12 cellular contexts compared by ENCODE assay signal in genomic region chr12:10919809-10920208, GRCh38. TPM values are rescaled to one million over a fixed set of nuclear protein-coding genes. Genes with fewer than 3 reads are reported as not detected.
"Had no signal": no experiment of that assay in that cellular context is flagged by ENCODE, and none has a peak within 500 bp of the region (broad histone marks: within the 10 kb centered on the region; RNA-seq: fewer than 3 reads in every experiment).

No MANE protein-coding gene starts in this region.

- H3K27ac Mint-ChIP-seq: HFFc6, IgD-negative memory B cell had no signal

- H3K27me3 Mint-ChIP-seq: IgD-negative memory B cell had no signal

- H3K4me1 Mint-ChIP-seq: IgD-negative memory B cell had no signal

- H3K9me3 ChIP-seq: HAP-1 had no signal

- DNase-seq: GOT3, H7, HFFc6, Karpas-422, KBM-7 had no signal

- H3K27ac ChIP-seq: HL-60, KMS-11 had no signal

- H3K36me3 ChIP-seq: HAP-1 had no signal

- ATAC-seq: HCT116 had no signal

- H3K4me2 ChIP-seq: KMS-11 had no signal

- H3K9ac ChIP-seq: KMS-11 had no signal

- H3K4me3 ChIP-seq: HAP-1 had no signal

- H3K9me3 Mint-ChIP-seq: HFFc6 had no signal

- H3K4me3 Mint-ChIP-seq: HFFc6, IgD-negative memory B cell had no signal

RNA-seq across cellular contexts. Expression of gene PRH2, which starts 9.2 kb away (rescaled TPM):
- total RNA-seq: H4, HFFc6, HT1080 had no signal
- polyA plus RNA-seq: IgD-negative memory B cell had no signal

RNA-seq across cellular contexts. Expression of gene TAS2R13, which starts 10.4 kb away (rescaled TPM):
- polyA plus RNA-seq: IgD-negative memory B cell had no signal
